Comparison of ENCODE assay signal across 8 cellular contexts in the genomic region with DNA sequence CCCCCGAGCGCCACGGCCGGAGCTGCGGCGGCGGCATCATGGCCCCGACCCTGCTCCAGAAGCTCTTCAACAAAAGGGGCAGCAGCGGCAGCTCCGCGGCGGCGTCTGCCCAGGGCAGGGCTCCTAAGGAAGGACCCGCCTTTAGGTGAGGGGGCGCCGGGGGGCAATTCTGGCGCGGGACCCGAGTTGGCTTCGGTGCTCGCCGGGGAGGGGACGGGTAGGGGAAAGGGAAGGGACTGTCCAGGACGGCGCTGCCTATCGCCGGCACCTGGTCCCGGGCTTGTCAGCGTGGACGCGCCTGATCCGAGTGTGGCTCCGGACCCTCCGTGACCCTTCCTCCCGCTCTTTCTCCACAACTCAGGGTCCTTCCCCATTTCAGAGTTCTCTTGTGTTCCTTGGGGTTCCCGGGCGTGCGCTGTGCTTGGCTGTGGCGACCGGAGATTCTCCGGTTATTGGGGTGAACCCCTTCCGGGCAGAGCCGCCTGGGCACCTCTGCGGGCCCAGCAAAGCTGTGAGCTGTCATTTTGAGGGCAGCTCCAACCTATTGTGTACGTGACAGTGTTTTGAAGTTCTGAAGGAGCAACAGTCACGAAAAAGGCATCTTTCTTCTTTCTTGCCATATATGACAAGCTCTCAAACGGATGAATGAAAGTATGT. TPM values are rescaled to one million over a fixed set of nuclear protein-coding genes. Genes with fewer than 3 reads are reported as not detected.
DNase-seq lines count a peak whose midpoint lies in the region; ATAC-seq and TF ChIP-seq lines count a peak whose summit lies in the region.

No MANE protein-coding gene starts in this region.

- H3K4me3 Mint-ChIP-seq in CD4-positive, alpha-beta T cell = peak overlapping the region; percentile 98

- H3K27ac Mint-ChIP-seq in CD4-positive, alpha-beta T cell = peak overlapping the region; percentile 91

- intact Hi-C loops in CD4-positive, alpha-beta T cell (cut with DNase I, micrococcal nuclease) = loop anchor here in 1 of 2 experiments (1.0 kb wide), 1 partner anchor 42 kb away; no protein-coding TSS in a partner anchor

- H3K36me3 ChIP-seq in liver (ENCODE audit: control insufficient read depth in 4 of 4, insufficient read depth in 3 of 4, low read depth in 1 of 4, low read length in 3 of 4) = no peaks in the 10 kb centered on the region

- peak; percentile 7 to 44 (median 20) for DNase-seq in CD4-positive, alpha-beta T cell
- peak; percentile 19 for DNase-seq in HuH-7.5 (ENCODE audit: low spot score)
- peak; percentile 56 for DNase-seq in activated CD4-positive, alpha-beta T cell treated with anti-CD3 and anti-CD28 coated beads for 48 hours
- peak; percentile 8 for DNase-seq in cortex of kidney (lab: John Stamatoyannopoulos, UW)
- peak; percentile 15 to 29 (median 22) for DNase-seq in stimulated activated CD4-positive, alpha-beta T cell treated with anti-CD3 and anti-CD28 coated beads, TNF-alpha, amount 100 ng/mL, for 48 hours (ENCODE audit: low read depth in 3 of 3)
- no peak for DNase-seq in A172 (ENCODE audit: low spot score)

- peaks cover 4% of the 10 kb centered on the region for H3K36me3 Mint-ChIP-seq in CD4-positive, alpha-beta T cell (ENCODE audit: low read depth)

- no peaks in the 10 kb centered on the region for H3K27me3 ChIP-seq in CD4-positive, alpha-beta T cell (ENCODE audit: control insufficient read depth, insufficient read depth, low read length)
- H3K27me3 ChIP-seq in liver (ENCODE audit: control insufficient read depth in 4 of 4, insufficient read depth in 4 of 4, low read length in 3 of 4) = no peaks in the 10 kb centered on the region

- ATAC-seq in CD4-positive, alpha-beta T cell (ENCODE audit: poor library complexity) = peak; percentile 53
- ATAC-seq in GM21526 (IDR thresholded peaks at IDR 0.05; ENCODE audit: low FRiP score, unreplicated experiment) = peak; percentile 28

- peak overlapping the region; percentile 44 for H3K27ac ChIP-seq in CD4-positive, alpha-beta T cell (ENCODE audit: low read depth, low read length)
- H3K27ac ChIP-seq in liver (ENCODE audit: low read depth in 1 of 2, low read length in 2 of 2) = peak overlapping the region; percentile 35 to 72

- POLR2A ChIA-PET in CD4-positive, alpha-beta T cell (lab: Charles Lee) = interaction anchor here (0.7 to 2.5 kb wide), 11 partner anchors 9 to 81 kb away, joined by 3 to 9 read pairs (median 3); a partner anchor contains a TSS

- peaks cover 42% of the 10 kb centered on the region for H3K4me1 Mint-ChIP-seq in CD4-positive, alpha-beta T cell (ENCODE audit: low read depth)

- CTCF ChIA-PET in CD4-positive, alpha-beta T cell (lab: Charles Lee) = interaction anchor here (0.6 to 0.7 kb wide), 2 partner anchors 35 to 54 kb away, joined by 3 to 4 read pairs; no protein-coding TSS in a partner anchor

- H3K4me1 ChIP-seq in liver (ENCODE audit: control insufficient read depth in 4 of 4, insufficient read depth in 4 of 4, low read length in 3 of 4) = peaks cover 3 to 28% (median 10%) of the 10 kb centered on the region in 4 donors

- H3K9me3 Mint-ChIP-seq in CD4-positive, alpha-beta T cell = no peaks in the 10 kb centered on the region

- WGBS in liver = under 1% methylated on average over 47 of the region's 47 CpGs

- peak overlapping the region; percentile 87 to 93 for H3K9ac ChIP-seq in liver (ENCODE audit: low read depth in 1 of 2, low read length in 2 of 2)

- H3K9me3 ChIP-seq in CD4-positive, alpha-beta T cell (ENCODE audit: control insufficient read depth, low read length) = no peaks in the 10 kb centered on the region
- H3K9me3 ChIP-seq in liver (ENCODE audit: control insufficient read depth in 4 of 4, low read length in 3 of 4) = no peaks in the 10 kb centered on the region

- H3K4me3 ChIP-seq in liver (ENCODE audit: low read depth in 1 of 3, low read length in 3 of 3) = peak overlapping the region; percentile 77 to 100 (median 84)

- no peaks in the 10 kb centered on the region for H3K27me3 Mint-ChIP-seq in CD4-positive, alpha-beta T cell

- no peak for TF ChIP-seq RAD21 in liver (IDR thresholded peaks at IDR 0.05)

- TF ChIP-seq CTCF in CD4-positive, alpha-beta T cell (IDR thresholded peaks at IDR 0.05) = no peak
- no peak for TF ChIP-seq CTCF in liver (IDR thresholded peaks at IDR 0.05; ENCODE audit: low read depth, low read length, missing input control)

TF ChIP-seq in liver, 16 proteins besides CTCF, POLR2A, EP300 and RAD21:
- TF ChIP-seq HNF4A (conservative IDR thresholded peaks at IDR 0.05) (no peak), TAF1 (conservative IDR thresholded peaks at IDR 0.05) (no peak), NR2F2 (IDR thresholded peaks at IDR 0.05) (no peak)

RNA-seq across cellular contexts. Expression of a gene that starts 0.5 kb away (rescaled TPM):
- 1 to 10 TPM; 7.5 to 7.7 TPM for total RNA-seq in CD4-positive, alpha-beta T cell
- total RNA-seq in liver = 10 to 100 TPM; 36.7 to 88.7 TPM
- 10 to 100 TPM in 1 of 2 donors, 1 to 10 TPM in 1; 8.8 to 10.3 TPM for polyA plus RNA-seq in liver
- total RNA-seq in A172 (2014; rRNA removed; shearing (Covaris generic)) = 8.0 and 10.8 TPM in 2 replicates

RNA-seq across cellular contexts. Expression of a gene that starts 46.1 kb away (rescaled TPM):
- 10 to 100 TPM; 10.7 to 10.8 TPM for total RNA-seq in CD4-positive, alpha-beta T cell
- total RNA-seq in liver = 10 to 100 TPM; 14.8 to 16.7 TPM
- 10 to 100 TPM; 15.1 to 53.6 TPM for polyA plus RNA-seq in liver
- total RNA-seq in A172 (2014; rRNA removed; shearing (Covaris generic)) = 59.1 and 80.3 TPM in 2 replicates
